ENCODE assay signal across 21 cellular contexts in the genomic region with DNA sequence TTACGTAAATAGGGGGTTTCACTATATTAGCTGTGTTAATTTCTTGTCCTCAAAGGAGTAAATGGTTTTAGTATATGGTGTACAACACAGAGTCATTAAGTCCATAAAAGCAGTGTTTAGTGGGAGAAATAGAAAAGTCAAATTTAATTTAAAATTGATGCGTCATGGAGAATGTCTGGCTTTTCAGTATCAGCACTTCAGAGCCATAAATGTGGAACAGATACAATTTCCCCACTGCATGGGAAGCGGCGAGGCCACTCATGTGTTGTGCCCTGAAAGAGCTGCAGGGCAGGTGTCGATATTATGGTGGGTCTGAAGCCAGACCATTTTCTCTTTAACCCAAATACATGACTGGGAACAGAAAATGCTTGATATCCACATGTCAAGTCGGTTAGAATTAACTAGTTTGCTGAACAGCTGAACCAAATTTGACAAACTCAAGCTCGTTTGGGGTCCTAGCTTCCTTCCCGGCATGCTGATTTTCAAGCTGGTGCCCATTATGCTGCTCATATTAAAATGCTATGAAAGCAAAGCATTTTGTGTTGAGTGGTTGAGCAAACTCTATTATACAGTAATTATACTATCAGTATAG.
"Had no signal": no experiment of that assay in that cellular context is flagged by ENCODE, and none has a peak within 500 bp of the region (broad histone marks: within the 10 kb centered on the region; RNA-seq: fewer than 3 reads in every experiment).

No MANE protein-coding gene starts in this region.

- DNase-seq: activated CD4-positive, alpha-beta T cell treated with anti-CD3 and anti-CD28 coated beads, Interleukin-2, amount 10 ng/mL, durations not matched to agents 24 days and 14 days; activated CD8-positive, alpha-beta T cell treated with anti-CD3 and anti-CD28 coated beads for 36 hours; activated naive CD4-positive, alpha-beta T cell treated with Interleukin-2 at 50 U/mL for 16 hours; activated naive CD8-positive, alpha-beta T cell treated with anti-CD3 and anti-CD28 coated beads, Interleukin-2, amount 10 ng/mL, durations not matched to agents 7 days and 5 days; activated T-cell treated with anti-CD3 and anti-CD28 coated beads, Interleukin-2, amount 50 U/mL, for 24 hours; amygdala; endodermal cell; foreskin fibroblast; glutamatergic neuron; midbrain; nephron progenitor cell; stimulated activated CD4-positive, alpha-beta T cell treated with anti-CD3 and anti-CD28 coated beads, Interleukin-2, amount 100 ng/mL, for 24 hours; stimulated activated naive CD8-positive, alpha-beta T cell treated with anti-CD3 and anti-CD28 coated beads, Interleukin-15, Interleukin-2, amounts not matched to agents 100 U/mL and 50 U/mL, for 24 hours; T-helper 9 cell had no signal

- H3K36me3 ChIP-seq: right atrium auricular region, tibial nerve had no signal

- H3K27ac Mint-ChIP-seq: activated CD4-positive, alpha-beta T cell treated with anti-CD3 and anti-CD28 coated beads, Interleukin-2, amount 10 ng/mL, durations not matched to agents 24 days and 14 days; activated CD8-positive, alpha-beta T cell treated with anti-CD3 and anti-CD28 coated beads for 36 hours; activated naive CD8-positive, alpha-beta T cell treated with anti-CD3 and anti-CD28 coated beads, Interleukin-2, amount 10 ng/mL, durations not matched to agents 7 days and 5 days; activated T-cell treated with anti-CD3 and anti-CD28 coated beads, Interleukin-2, amount 50 U/mL, for 24 hours; activated T-helper 2 cell treated with anti-CD3 and anti-CD28 coated beads, Interferon-gamma antibody, Interleukin-2, Interleukin-4, amounts not matched to agents 10 μg/mL and 5 μg/mL and 100 μg/mL, durations not matched to agents 14 hours and 24 hours and 36 hours; endodermal cell; nephron progenitor cell; progenitor cell of endocrine pancreas had no signal

- H3K27me3 Mint-ChIP-seq: activated CD4-positive, alpha-beta T cell treated with anti-CD3 and anti-CD28 coated beads, Interleukin-2, amount 10 ng/mL, durations not matched to agents 24 days and 14 days; activated CD8-positive, alpha-beta T cell treated with anti-CD3 and anti-CD28 coated beads for 36 hours; activated naive CD8-positive, alpha-beta T cell treated with anti-CD3 and anti-CD28 coated beads, Interleukin-2, amount 10 ng/mL, durations not matched to agents 7 days and 5 days; activated T-cell treated with anti-CD3 and anti-CD28 coated beads, Interleukin-2, amount 50 U/mL, for 24 hours had no signal

- H3K9me3 ChIP-seq: right atrium auricular region, tibial nerve had no signal

- H3K27ac ChIP-seq: dorsolateral prefrontal cortex, epithelial cell of prostate, right atrium auricular region, tibial nerve had no signal

- H3K9me3 Mint-ChIP-seq: activated CD4-positive, alpha-beta T cell treated with anti-CD3 and anti-CD28 coated beads, Interleukin-2, amount 10 ng/mL, durations not matched to agents 24 days and 14 days; activated CD8-positive, alpha-beta T cell treated with anti-CD3 and anti-CD28 coated beads for 36 hours; activated T-cell treated with anti-CD3 and anti-CD28 coated beads, Interleukin-2, amount 50 U/mL, for 24 hours; activated T-helper 2 cell treated with anti-CD3 and anti-CD28 coated beads, Interferon-gamma antibody, Interleukin-2, Interleukin-4, amounts not matched to agents 10 μg/mL and 5 μg/mL and 100 μg/mL, durations not matched to agents 14 hours and 24 hours and 36 hours; endodermal cell had no signal

- H3K4me3 Mint-ChIP-seq: activated CD4-positive, alpha-beta T cell treated with anti-CD3 and anti-CD28 coated beads, Interleukin-2, amount 10 ng/mL, durations not matched to agents 24 days and 14 days; activated CD8-positive, alpha-beta T cell treated with anti-CD3 and anti-CD28 coated beads for 36 hours; activated naive CD8-positive, alpha-beta T cell treated with anti-CD3 and anti-CD28 coated beads, Interleukin-2, amount 10 ng/mL, durations not matched to agents 7 days and 5 days; activated T-cell treated with anti-CD3 and anti-CD28 coated beads, Interleukin-2, amount 50 U/mL, for 24 hours; endodermal cell; nephron progenitor cell had no signal

- H3K4me1 Mint-ChIP-seq: activated CD4-positive, alpha-beta T cell treated with anti-CD3 and anti-CD28 coated beads, Interleukin-2, amount 10 ng/mL, durations not matched to agents 24 days and 14 days; activated naive CD8-positive, alpha-beta T cell treated with anti-CD3 and anti-CD28 coated beads, Interleukin-2, amount 10 ng/mL, durations not matched to agents 7 days and 5 days had no signal

- ATAC-seq: activated CD8-positive, alpha-beta T cell treated with anti-CD3 and anti-CD28 coated beads for 36 hours; left lobe of liver; stimulated activated naive CD8-positive, alpha-beta T cell treated with anti-CD3 and anti-CD28 coated beads, Interleukin-15, Interleukin-2, amounts not matched to agents 100 U/mL and 50 U/mL, for 24 hours had no signal

- H3K4me3 ChIP-seq: dorsolateral prefrontal cortex, right atrium auricular region, tibial nerve had no signal

- H3K4me1 ChIP-seq: right atrium auricular region had no signal

- H3K27me3 ChIP-seq: dorsolateral prefrontal cortex, right atrium auricular region, tibial nerve had no signal
